Comparison of ENCODE assay signal across 12 cellular contexts in the genomic region with DNA sequence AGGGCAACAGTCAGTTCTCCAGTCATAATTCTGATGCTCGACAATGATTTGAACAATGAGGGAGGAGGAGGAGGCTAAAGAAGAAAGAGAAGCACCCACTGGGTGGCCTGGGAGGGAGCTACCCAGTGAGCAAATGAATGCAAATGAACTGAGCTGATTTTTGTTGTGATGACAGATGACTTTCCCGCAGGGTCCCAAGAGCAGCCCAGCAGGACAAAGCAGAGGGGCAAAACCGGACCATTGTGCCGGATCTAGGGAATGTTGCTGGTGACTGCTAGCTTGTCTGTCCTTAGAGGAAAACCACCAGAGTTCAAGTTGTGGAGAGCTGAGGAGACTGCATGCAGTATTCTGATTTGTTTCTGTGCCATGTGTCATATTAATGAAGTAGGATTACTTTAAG.
"Had no signal": no experiment of that assay in that cellular context is flagged by ENCODE, and none has a peak within 500 bp of the region (broad histone marks: within the 10 kb centered on the region; RNA-seq: fewer than 3 reads in every experiment).

No MANE protein-coding gene starts in this region.

- ATAC-seq: activated naive CD8-positive, alpha-beta T cell treated with anti-CD3 and anti-CD28 coated beads, Interleukin-2, amount 50 U/mL, for 24 hours; sciatic nerve had no signal

- H3K4me3 ChIP-seq: ascending aorta, dorsolateral prefrontal cortex, prostate gland, suprapubic skin had no signal

- H3K4me1 ChIP-seq: prostate gland had no signal

- H3K9me3 ChIP-seq: ascending aorta, prostate gland, suprapubic skin had no signal

- DNase-seq: activated CD4-positive, alpha-beta T cell treated with anti-CD3 and anti-CD28 coated beads, Interleukin-2, amount 10 ng/mL, durations not matched to agents 7 days and 5 days; activated CD8-positive, alpha-beta memory T cell treated with anti-CD3 and anti-CD28 coated beads for 24 hours; activated naive CD4-positive, alpha-beta T cell; activated naive CD8-positive, alpha-beta T cell treated with anti-CD3 and anti-CD28 coated beads, Interleukin-2, amount 50 U/mL, for 24 hours; dorsolateral prefrontal cortex; erythroblast; nephron progenitor cell; trophoblast cell had no signal

- H3K27ac ChIP-seq: ascending aorta, prostate gland, suprapubic skin had no signal

- H3K27me3 ChIP-seq: ascending aorta, dorsolateral prefrontal cortex, suprapubic skin had no signal

- H3K36me3 ChIP-seq: ascending aorta, prostate gland, suprapubic skin had no signal
